Comparison of ENCODE assay signal across 18 cellular contexts in genomic region chr2:61450144-61450543, GRCh38. TPM values are rescaled to one million over a fixed set of nuclear protein-coding genes. Genes with fewer than 3 reads are reported as not detected.
DNase-seq lines count a peak whose midpoint lies in the region; ATAC-seq, FAIRE-seq and TF ChIP-seq lines count a peak whose summit lies in the region.
"Had no signal": no experiment of that assay in that cellular context is flagged by ENCODE, and none has a peak within 500 bp of the region (broad histone marks: within the 10 kb centered on the region; RNA-seq: fewer than 3 reads in every experiment).

No MANE protein-coding gene starts in this region.

- no peaks in the 10 kb centered on the region; the same call in 1 of the 2 replicates for H3K36me3 ChIP-seq in Karpas-422 (ENCODE audit: insufficient read depth, low read length)
- H3K36me3 ChIP-seq: pancreas had no signal

- H3K4me3 Mint-ChIP-seq in chondrocyte (ENCODE audit: unreplicated experiment) = no peak overlapping the region

- H3K4me1 Mint-ChIP-seq in chondrocyte (ENCODE audit: low read depth) = peaks cover under 1% of the 10 kb centered on the region

- peak overlapping the region; percentile 93 for H3K27ac ChIP-seq in Karpas-422 (ENCODE audit: low read length)
- H3K27ac ChIP-seq: A549, pancreas had no signal

- peaks cover 99% of the 10 kb centered on the region for H3K79me2 ChIP-seq in Karpas-422 (ENCODE audit: low read length)

- peak; percentile 56 to 70 for ATAC-seq in activated CD4-positive, CD25-positive, alpha-beta regulatory T cell treated with anti-CD3 and anti-CD28 coated beads, Interleukin-2, amount 50 U/mL, for 24 hours
- no peak for ATAC-seq in HG03354 (IDR thresholded peaks at IDR 0.05; ENCODE audit: poor library complexity, severe bottlenecking, unreplicated experiment)
- ATAC-seq: A549 had no signal

- DNase-seq in activated CD4-positive, CD25-positive, alpha-beta regulatory T cell (lab: John Stamatoyannopoulos, UW) = no peak
- DNase-seq in Karpas-422 (peak; percentile 61), chondrocyte (ENCODE audit: low spot score) (no peak), renal cortical epithelial cell (ENCODE audit: low read depth) (peak; percentile 85), NCI-H2081 (lab: John Stamatoyannopoulos, UW) (no peak), frontal cortex (ENCODE audit: low spot score in 2 of 2) (no peak)
- DNase-seq: activated CD4-positive, alpha-beta T cell treated with anti-CD3 and anti-CD28 coated beads for 1 hour; hippocampal formation; mesenchymal stem cell; NCI-H1694 treated with DMSO at 0.1 percent for 48 hours; pancreas; SK-N-SH; stimulated activated CD8-positive, alpha-beta memory T cell treated with anti-CD3 and anti-CD28 coated beads, Interleukin-4, amount 100 ng/mL, for 48 hours had no signal

- peaks cover 2% of the 10 kb centered on the region for H3K36me3 Mint-ChIP-seq in chondrocyte (ENCODE audit: low read depth)

- H3K27me3 Mint-ChIP-seq in chondrocyte (ENCODE audit: low read depth) = no peaks in the 10 kb centered on the region

- no peaks in the 10 kb centered on the region for H3K9me3 Mint-ChIP-seq in chondrocyte (ENCODE audit: low read depth)

- no peak for FAIRE-seq in frontal cortex (lab: Jason Lieb, UNC)
- FAIRE-seq: A549, H1, pancreas, urothelium cell line had no signal

- no peaks in the 10 kb centered on the region for H3K9me3 ChIP-seq in Karpas-422 (ENCODE audit: low read length)
- H3K9me3 ChIP-seq: pancreas, SK-N-SH had no signal

- no peak overlapping the region for H3K4me3 ChIP-seq in Karpas-422 (ENCODE audit: low read length)
- H3K4me3 ChIP-seq: A549, pancreas had no signal

- H2AFZ ChIP-seq in Karpas-422 (ENCODE audit: low read length) = no peak overlapping the region

- H3K4me2 ChIP-seq in Karpas-422 (ENCODE audit: low read depth, low read length, poor library complexity, severe bottlenecking) = peak overlapping the region; percentile 24
- H3K4me2 ChIP-seq: A549, SK-N-SH had no signal

- no peak overlapping the region for H3K9ac ChIP-seq in Karpas-422 (ENCODE audit: low read length)
- H3K9ac ChIP-seq: SK-N-SH had no signal

- no peak for TF ChIP-seq CTCF in chondrocyte (IDR thresholded peaks at IDR 0.05)

- peaks cover 20% of the 10 kb centered on the region for H4K20me1 ChIP-seq in Karpas-422 (ENCODE audit: insufficient read depth, low read depth, low read length)

- H3K9me2 ChIP-seq in Karpas-422 (replicated peaks; ENCODE audit: insufficient read depth, low read length) = no peaks in the 10 kb centered on the region
- H3K9me2 ChIP-seq: SK-N-SH had no signal

- H3K27me3 ChIP-seq in Karpas-422 (ENCODE audit: low read length) = no peaks in the 10 kb centered on the region
- H3K27me3 ChIP-seq: pancreas had no signal

- peaks cover 66% of the 10 kb centered on the region for H3K4me1 ChIP-seq in Karpas-422 (ENCODE audit: low read length)
- H3K4me1 ChIP-seq: pancreas had no signal

- H3K27ac Mint-ChIP-seq in chondrocyte (ENCODE audit: unreplicated experiment) = peak overlapping the region; percentile 2

RNA-seq across cellular contexts. Expression of gene USP34, which starts 20.7 kb away (rescaled TPM):
- total RNA-seq in Karpas-422 (2014; rRNA removed; shearing (Covaris generic); ENCODE audit: low replicate concordance) = 235 and 376 TPM in 2 replicates
- total RNA-seq in chondrocyte (104 to 129 TPM (median 104 TPM) in 3 replicates), renal cortical epithelial cell (76.2 and 182 TPM in 2 replicates), frontal cortex (177 TPM)

Comparison
In these comparisons a context has a peak if more than half of its experiments do, and no peak if none do; other contexts are left out.
1. DNase-seq: peak in Karpas-422 (single experiment) and renal cortical epithelial cell (single experiment); none in activated CD4-positive, CD25-positive, alpha-beta regulatory T cell (0 of 4), chondrocyte (single experiment), NCI-H2081 (0 of 2) and frontal cortex (0 of 2).